Comparison of ENCODE assay signal across 8 cellular contexts in genomic region chr19:41307954-41308449, GRCh38. TPM values are rescaled to one million over a fixed set of nuclear protein-coding genes. Genes with fewer than 3 reads are reported as not detected.
DNase-seq lines count a peak whose midpoint lies in the region; ATAC-seq and TF ChIP-seq lines count a peak whose summit lies in the region.

No MANE protein-coding gene starts in this region.

- peak overlapping the region; percentile 97 for H3K27ac Mint-ChIP-seq in activated naive CD8-positive, alpha-beta T cell treated with anti-CD3 and anti-CD28 coated beads for 36 hours

- no peaks in the 10 kb centered on the region for H3K9me3 Mint-ChIP-seq in activated naive CD8-positive, alpha-beta T cell treated with anti-CD3 and anti-CD28 coated beads for 36 hours

- WGBS in right lobe of liver (ENCODE audit: insufficient coverage, low coverage, low lambda C conversion rate, missing lambda C conversion rate), result 34% methylated on average over 3 of the region's 4 CpGs

- TF ChIP-seq POLR2A in right lobe of liver (IDR thresholded peaks at IDR 0.05), result no peak

- ATAC-seq in activated CD4-positive, CD25-positive, alpha-beta regulatory T cell treated with anti-CD3 and anti-CD28 coated beads, Interleukin-2, amount 50 U/mL, for 24 hours, result peak; percentile 1 to 11
- no peak for ATAC-seq in right lobe of liver
- no peak for ATAC-seq in HG02623 (IDR thresholded peaks at IDR 0.05; ENCODE audit: unreplicated experiment)

- no peak for TF ChIP-seq CTCF in right lobe of liver (IDR thresholded peaks at IDR 0.05)

- H3K27ac ChIP-seq in right lobe of liver, result peak overlapping the region; percentile 28 to 69 (median 28)
- peak overlapping the region; percentile 74 for H3K27ac ChIP-seq in temporal lobe (ENCODE audit: low read depth, low read length)

- DNase-seq in activated CD4-positive, CD25-positive, alpha-beta regulatory T cell treated with anti-CD3 and anti-CD28 coated beads, Interleukin-2, amount 50 U/mL, for 72 hours, result no peak
- DNase-seq in activated naive CD8-positive, alpha-beta T cell treated with anti-CD3 and anti-CD28 coated beads for 36 hours, result no peak
- DNase-seq in right lobe of liver (no peak), KG1 (lab: John Stamatoyannopoulos, UW) (no peak), NCI-H2081 treated with DMSO at 0.1 percent for 48 hours (lab: John Stamatoyannopoulos, UW) (no peak)

- no peaks in the 10 kb centered on the region for H3K27me3 ChIP-seq in right lobe of liver

- peaks cover 9% of the 10 kb centered on the region for H3K27me3 Mint-ChIP-seq in activated naive CD8-positive, alpha-beta T cell treated with anti-CD3 and anti-CD28 coated beads for 36 hours

- peak overlapping the region; percentile 97 for H3K4me3 Mint-ChIP-seq in activated naive CD8-positive, alpha-beta T cell treated with anti-CD3 and anti-CD28 coated beads for 36 hours

- no peak overlapping the region for H3K4me3 ChIP-seq in right lobe of liver

- peaks cover 0 to 42% (median 26%) of the 10 kb centered on the region in 4 donors for H3K36me3 ChIP-seq in right lobe of liver

- H3K9me3 ChIP-seq in right lobe of liver, result no peaks in the 10 kb centered on the region

- peaks cover 40% of the 10 kb centered on the region for H3K36me3 Mint-ChIP-seq in activated naive CD8-positive, alpha-beta T cell treated with anti-CD3 and anti-CD28 coated beads for 36 hours

- peaks cover 71% of the 10 kb centered on the region for H3K4me1 Mint-ChIP-seq in activated naive CD8-positive, alpha-beta T cell treated with anti-CD3 and anti-CD28 coated beads for 36 hours

- intact Hi-C loops in right lobe of liver (cut with DNase I), result no loop called here

- peaks cover 0 to 31% (median 13%) of the 10 kb centered on the region in 4 donors for H3K4me1 ChIP-seq in right lobe of liver

RNA-seq across cellular contexts. Expression of gene CCDC97, which starts 2.0 kb away (rescaled TPM):
- total RNA-seq in activated naive CD8-positive, alpha-beta T cell treated with anti-CD3 and anti-CD28 coated beads for 36 hours, result 10 to 100 TPM; 19.1 to 20.5 TPM
- total RNA-seq in right lobe of liver, result 1 to 10 TPM; 4.6 to 7.2 (median 6.9) TPM
- 6.4 TPM for total RNA-seq in temporal lobe

RNA-seq across cellular contexts. Expression of gene HNRNPUL1, which starts 43.8 kb away (rescaled TPM):
- total RNA-seq in activated naive CD8-positive, alpha-beta T cell treated with anti-CD3 and anti-CD28 coated beads for 36 hours, result 100 to 1,000 TPM; 255 to 259 TPM
- 10 to 100 TPM; 53.5 to 70.0 (median 61.8) TPM for total RNA-seq in right lobe of liver
- 101 TPM for total RNA-seq in temporal lobe

RNA-seq across cellular contexts. Expression of gene TGFB1, which starts 45.7 kb away (rescaled TPM):
- total RNA-seq in activated naive CD8-positive, alpha-beta T cell treated with anti-CD3 and anti-CD28 coated beads for 36 hours, result 100 to 1,000 TPM; 152 to 154 TPM
- total RNA-seq in right lobe of liver (10 to 100 TPM in 2 of 6 experiments, 1 to 10 TPM in 4; 4.9 to 19.1 (median 8.5) TPM), temporal lobe (2.7 TPM)

RNA-seq across cellular contexts. Expression of gene B9D2, which starts 55.9 kb away (rescaled TPM):
- total RNA-seq in activated naive CD8-positive, alpha-beta T cell treated with anti-CD3 and anti-CD28 coated beads for 36 hours, result 1 to 10 TPM; 6.4 to 8.1 TPM
- total RNA-seq in right lobe of liver (1 to 10 TPM; 1.7 to 4.4 (median 2.6) TPM), temporal lobe (2.2 TPM)

Comparison
In these comparisons a context has a peak if more than half of its experiments do, and no peak if none do; other contexts are left out.
1. ATAC-seq: peak in activated CD4-positive, CD25-positive, alpha-beta regulatory T cell treated with anti-CD3 and anti-CD28 coated beads, Interleukin-2, amount 50 U/mL, for 24 hours (2 of 2); none in right lobe of liver (0 of 4) and HG02623 (single experiment).
2. RNA of gene TGFB1, which starts 45.7 kb away (total RNA-seq): 152 to 154 TPM in activated naive CD8-positive, alpha-beta T cell treated with anti-CD3 and anti-CD28 coated beads for 36 hours; 4.9 to 19.1 TPM in right lobe of liver and 2.7 TPM in temporal lobe (single experiment); every median in the first group is over 4 times any median in the second.